Comparison of ENCODE assay signal across 8 cellular contexts in the genomic region with DNA sequence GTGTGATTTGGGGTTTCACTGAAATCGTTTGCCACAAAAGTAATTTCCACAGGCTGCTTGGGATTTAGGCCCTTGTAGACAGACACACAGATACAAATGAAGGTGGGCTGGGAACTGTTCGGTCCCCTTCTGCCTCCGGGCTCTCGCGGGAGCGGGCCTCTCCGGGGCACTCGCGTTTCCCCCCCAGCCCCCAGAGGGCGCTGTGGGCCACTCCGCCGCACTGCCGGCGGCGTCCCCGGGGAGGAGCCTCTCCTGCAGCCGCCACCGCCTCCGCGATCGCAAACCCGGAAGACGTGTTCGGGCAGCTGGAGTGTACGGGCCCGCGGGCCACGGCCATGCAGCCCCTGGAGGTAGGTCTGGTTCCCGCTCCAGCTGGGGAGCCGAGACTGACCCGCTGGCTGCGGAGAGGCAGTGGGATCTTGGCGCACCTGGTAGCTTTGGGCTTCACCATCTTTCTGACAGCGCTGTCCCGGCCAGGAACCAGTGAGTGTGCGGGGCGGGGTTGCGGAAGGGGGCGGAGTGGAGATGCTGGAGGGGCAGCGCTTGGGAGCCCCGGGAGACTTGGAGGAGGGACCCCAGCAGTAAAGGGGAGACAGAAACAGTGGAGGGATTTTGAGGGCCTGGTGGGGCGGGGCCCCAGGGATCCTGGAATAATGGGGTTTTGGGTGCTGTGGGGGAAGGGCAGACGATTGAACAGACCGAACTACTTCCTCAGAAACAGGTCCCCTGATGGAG. TPM values are rescaled to one million over a fixed set of nuclear protein-coding genes. Genes with fewer than 3 reads are reported as not detected.
DNase-seq lines count a peak whose midpoint lies in the region; ATAC-seq and TF ChIP-seq lines count a peak whose summit lies in the region.

A gene with protein sequence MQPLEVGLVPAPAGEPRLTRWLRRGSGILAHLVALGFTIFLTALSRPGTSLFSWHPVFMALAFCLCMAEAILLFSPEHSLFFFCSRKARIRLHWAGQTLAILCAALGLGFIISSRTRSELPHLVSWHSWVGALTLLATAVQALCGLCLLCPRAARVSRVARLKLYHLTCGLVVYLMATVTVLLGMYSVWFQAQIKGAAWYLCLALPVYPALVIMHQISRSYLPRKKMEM (plus strand): TSS at position 290 of the 735 bp plus-strand sequence. CDS start 46 bp downstream, at position 336.

- TF ChIP-seq POLR2A in esophagus squamous epithelium (IDR thresholded peaks at IDR 0.05): peak in 2 of 4 donors; percentile 51 to 64

- CTCF ChIA-PET in PC-3 (lab: Charles Lee): interaction anchor here (0.5 to 1.6 kb wide), 4 partner anchors 20 to 848 kb away, joined by 3 to 10 read pairs (median 4); no protein-coding TSS in a partner anchor
- CTCF ChIA-PET in naive thymus-derived CD4-positive, alpha-beta T cell (lab: Charles Lee): interaction anchor here (0.6 to 32.6 kb wide), 10 partner anchors 10 to 217 kb away, joined by 3 to 1240 read pairs (median 4); a partner anchor contains a TSS

- peaks cover 40 to 59% (median 53%) of the 10 kb centered on the region in 7 donors for H3K4me1 Mint-ChIP-seq in naive thymus-derived CD4-positive, alpha-beta T cell
- peaks cover 27 to 55% of the 10 kb centered on the region in 2 donors for H3K4me1 Mint-ChIP-seq in stimulated activated naive B cell treated with anti-CD40 and anti-IgM and Interleukin-4, amounts not matched to agents 10 μg/mL and 1 μg/mL and 100 μg/mL, for 72 hours

- H3K9ac ChIP-seq in HUES64 (ENCODE audit: low read depth, low read length) (peak within 1 kb of the TSS; percentile 63), PC-3 (ENCODE audit: low read length) (peak within 1 kb of the TSS; percentile 59)

- no peaks in the 10 kb centered on the region for H3K27me3 ChIP-seq in HUES64 (ENCODE audit: insufficient read depth, low read length)
- no peaks in the 10 kb centered on the region for H3K27me3 ChIP-seq in PC-3 (ENCODE audit: low read length)
- H3K27me3 ChIP-seq in esophagus squamous epithelium: no peaks in the 10 kb centered on the region
- no peaks in the 10 kb centered on the region for H3K27me3 ChIP-seq in naive thymus-derived CD4-positive, alpha-beta T cell (ENCODE audit: control insufficient read depth in 2 of 2, insufficient read depth in 2 of 2, low read length in 2 of 2)

- H3K9me3 ChIP-seq in HUES64 (ENCODE audit: insufficient read depth, low read depth, low read length): no peaks in the 10 kb centered on the region
- no peaks in the 10 kb centered on the region for H3K9me3 ChIP-seq in PC-3 (ENCODE audit: low read length)
- H3K9me3 ChIP-seq in esophagus squamous epithelium: no peaks in the 10 kb centered on the region
- H3K9me3 ChIP-seq in naive thymus-derived CD4-positive, alpha-beta T cell (ENCODE audit: control insufficient read depth in 2 of 3, low read length in 3 of 3): no peaks in the 10 kb centered on the region

- H3K4me1 ChIP-seq in HUES64 (ENCODE audit: insufficient read depth, low read length) (peaks cover 13% of the 10 kb centered on the region; the same call in 1 of the 2 replicates), PC-3 (ENCODE audit: insufficient read depth, low read length) (peaks cover 12% of the 10 kb centered on the region; the same call in 1 of the 2 replicates), esophagus squamous epithelium (peaks cover 21 to 54% (median 26%) of the 10 kb centered on the region in 3 donors)
- H3K4me1 ChIP-seq in naive thymus-derived CD4-positive, alpha-beta T cell (ENCODE audit: control insufficient read depth in 2 of 2, insufficient read depth in 2 of 2, low read length in 2 of 2): peaks cover 31 to 59% of the 10 kb centered on the region in 2 donors

- intact Hi-C loops in PC-3 (cut with micrococcal nuclease): no loop called here
- intact Hi-C loops in esophagus squamous epithelium (cut with DNase I): loop anchor here (5.0 kb wide), 1 partner anchor 38 kb away; no protein-coding TSS in a partner anchor
- intact Hi-C loops in naive thymus-derived CD4-positive, alpha-beta T cell (cut with micrococcal nuclease): loop anchor here (1.0 to 2.0 kb wide), 7 partner anchors 8 to 541 kb away; a partner anchor contains a TSS

- H2AFZ ChIP-seq in PC-3 (ENCODE audit: low read length): peak within 1 kb of the TSS; percentile 73

- peak; percentile 85 for DNase-seq in DMS53 treated with DMSO at 0.1 percent for 48 hours (lab: John Stamatoyannopoulos, UW; ENCODE audit: unreplicated experiment)
- DNase-seq in PC-3: peak; percentile 88
- peak; percentile 93 to 95 for DNase-seq in activated T-cell treated with anti-CD3 and anti-CD28 coated beads, Interleukin-2, amount 50 U/mL, for 48 hours
- DNase-seq in esophagus squamous epithelium (lab: John Stamatoyannopoulos, UW): peak; percentile 29
- DNase-seq in naive thymus-derived CD4-positive, alpha-beta T cell: peak; percentile 83 to 97 (median 91)
- DNase-seq in stimulated activated naive B cell treated with anti-CD40 and anti-IgM and Interleukin-4, amounts not matched to agents 10 μg/mL and 1 μg/mL and 100 μg/mL, for 72 hours: peak; percentile 91

- peak; percentile 87 for ATAC-seq in GM21447 (IDR thresholded peaks at IDR 0.05; ENCODE audit: unreplicated experiment)
- peak; percentile 91 for ATAC-seq in PC-3
- peak; percentile 96 for ATAC-seq in naive thymus-derived CD4-positive, alpha-beta T cell
- ATAC-seq in stimulated activated naive B cell treated with anti-CD40 and anti-IgM and Interleukin-4, amounts not matched to agents 10 μg/mL and 1 μg/mL and 100 μg/mL, for 72 hours (replicated peaks): peak; percentile 89 to 90

- peaks cover 9 to 18% (median 11%) of the 10 kb centered on the region in 5 donors for H3K36me3 Mint-ChIP-seq in naive thymus-derived CD4-positive, alpha-beta T cell
- peaks cover 23 to 45% of the 10 kb centered on the region in 2 donors for H3K36me3 Mint-ChIP-seq in stimulated activated naive B cell treated with anti-CD40 and anti-IgM and Interleukin-4, amounts not matched to agents 10 μg/mL and 1 μg/mL and 100 μg/mL, for 72 hours

- H3K4me3 ChIP-seq in HUES64 (ENCODE audit: low read length) (peak within 1 kb of the TSS; percentile 100), PC-3 (ENCODE audit: low read length) (peak within 1 kb of the TSS; percentile 80), esophagus squamous epithelium (peak within 1 kb of the TSS; percentile 81 to 99 (median 88))
- peak within 1 kb of the TSS; percentile 96 for H3K4me3 ChIP-seq in naive thymus-derived CD4-positive, alpha-beta T cell (ENCODE audit: low read length)

- BruUV-seq in PC-3 (replicated peaks; lab: Mats Ljungman, UMichigan): no TSS peak

- POLR2A ChIA-PET in PC-3 (lab: Charles Lee; ENCODE audit: unreplicated experiment): interaction anchor here (0.6 kb wide), 1 partner anchor 950 kb away, joined by 3 read pairs; no protein-coding TSS in a partner anchor
- POLR2A ChIA-PET in naive thymus-derived CD4-positive, alpha-beta T cell (lab: Charles Lee): interaction anchor here (0.7 to 29.8 kb wide), 7 partner anchors 0 to 68 kb away, joined by 3 to 520 read pairs (median 8); a partner anchor contains a TSS

- H3K27ac ChIP-seq in HUES64 (ENCODE audit: low read depth, low read length) (peak within 1 kb of the TSS; percentile 49; the same call in 1 of the 2 replicates), PC-3 (ENCODE audit: low read length) (no peak within 1 kb of the TSS), esophagus squamous epithelium (peak within 1 kb of the TSS; percentile 83 to 94 (median 88))
- H3K27ac ChIP-seq in naive thymus-derived CD4-positive, alpha-beta T cell (ENCODE audit: low read depth, low read length): peak within 1 kb of the TSS; percentile 72

- H3K9me3 Mint-ChIP-seq in naive thymus-derived CD4-positive, alpha-beta T cell: no peaks in the 10 kb centered on the region
- no peaks in the 10 kb centered on the region for H3K9me3 Mint-ChIP-seq in stimulated activated naive B cell treated with anti-CD40 and anti-IgM and Interleukin-4, amounts not matched to agents 10 μg/mL and 1 μg/mL and 100 μg/mL, for 72 hours

- no peaks in the 10 kb centered on the region for H3F3A ChIP-seq in PC-3 (ENCODE audit: low read length, unreplicated experiment)

- H3K27me3 Mint-ChIP-seq in naive thymus-derived CD4-positive, alpha-beta T cell: no peaks in the 10 kb centered on the region
- no peaks in the 10 kb centered on the region for H3K27me3 Mint-ChIP-seq in stimulated activated naive B cell treated with anti-CD40 and anti-IgM and Interleukin-4, amounts not matched to agents 10 μg/mL and 1 μg/mL and 100 μg/mL, for 72 hours

- TF ChIP-seq CTCF in PC-3 (conservative IDR thresholded peaks at IDR 0.05; ENCODE audit: low read depth, low read length): peak; percentile 92
- peak; percentile 88 to 99 (median 96) for TF ChIP-seq CTCF in esophagus squamous epithelium (IDR thresholded peaks at IDR 0.05)

- H4K20me1 ChIP-seq in PC-3 (ENCODE audit: low read length): no peaks in the 10 kb centered on the region

- H3K36me3 ChIP-seq in HUES64 (ENCODE audit: insufficient read depth, low read length) (peaks cover 30% of the 10 kb centered on the region), PC-3 (ENCODE audit: low read depth, low read length) (no peaks in the 10 kb centered on the region; the same call in 1 of the 2 replicates), esophagus squamous epithelium (peaks cover 0 to 55% (median 5%) of the 10 kb centered on the region in 3 donors)
- peaks cover 0 to 44% (median 0%) of the 10 kb centered on the region in 3 experiments for H3K36me3 ChIP-seq in naive thymus-derived CD4-positive, alpha-beta T cell (ENCODE audit: control insufficient read depth in 2 of 3, insufficient read depth in 3 of 3, low read length in 3 of 3)

- H3K4me3 Mint-ChIP-seq in naive thymus-derived CD4-positive, alpha-beta T cell: peak within 1 kb of the TSS; percentile 90 to 98 (median 94)
- peak within 1 kb of the TSS; percentile 96 to 98 for H3K4me3 Mint-ChIP-seq in stimulated activated naive B cell treated with anti-CD40 and anti-IgM and Interleukin-4, amounts not matched to agents 10 μg/mL and 1 μg/mL and 100 μg/mL, for 72 hours

- H3K79me2 ChIP-seq in PC-3 (ENCODE audit: low read length): peaks cover 18% of the 10 kb centered on the region

- peak within 1 kb of the TSS; percentile 84 to 98 (median 92) for H3K27ac Mint-ChIP-seq in naive thymus-derived CD4-positive, alpha-beta T cell
- H3K27ac Mint-ChIP-seq in stimulated activated naive B cell treated with anti-CD40 and anti-IgM and Interleukin-4, amounts not matched to agents 10 μg/mL and 1 μg/mL and 100 μg/mL, for 72 hours: peak within 1 kb of the TSS; percentile 91

- WGBS in HUES64: 2% methylated on average over 44 of the region's 44 CpGs
- WGBS in esophagus squamous epithelium, 2 donors: 0% methylated on average over 4 to 10 of the region's 44 CpGs

- H3K9me2 ChIP-seq in PC-3 (replicated peaks; ENCODE audit: low read length): no peaks in the 10 kb centered on the region

- H3K4me2 ChIP-seq in PC-3 (ENCODE audit: low read length): peak within 1 kb of the TSS; percentile 84

RNA-seq across cellular contexts. Expression of the gene that starts here (rescaled TPM):
- polyA plus RNA-seq in HUES64 (2013, experiment 1 of 2): 3.3 TPM
- polyA plus RNA-seq in HUES64 (2013, experiment 2 of 2): 3.6 TPM
- total RNA-seq in PC-3 (2014; rRNA removed) (2.7 and 4.2 TPM in 2 replicates), esophagus squamous epithelium (10 to 100 TPM in 1 of 4 donors, 1 to 10 TPM in 3; 3.1 to 12.7 (median 7.3) TPM)
- total RNA-seq in naive thymus-derived CD4-positive, alpha-beta T cell: 10 to 100 TPM; 19.6 to 41.5 (median 24.1) TPM
- 10 to 100 TPM; 13.5 to 25.3 TPM for polyA plus RNA-seq in naive thymus-derived CD4-positive, alpha-beta T cell

Comparison
In these comparisons a context has a peak if more than half of its experiments do, and no peak if none do; other contexts are left out.
1. DNase-seq: peak in every context shown above with its lines; median percentile 94 in activated T-cell treated with anti-CD3 and anti-CD28 coated beads, Interleukin-2, amount 50 U/mL, for 48 hours; 91 in naive thymus-derived CD4-positive, alpha-beta T cell; 91 in stimulated activated naive B cell treated with anti-CD40 and anti-IgM and Interleukin-4, amounts not matched to agents 10 μg/mL and 1 μg/mL and 100 μg/mL, for 72 hours; 88 in PC-3; 85 in DMS53 treated with DMSO at 0.1 percent for 48 hours; 29 in esophagus squamous epithelium.